Comparison of ENCODE assay signal across 12 cellular contexts in genomic region chr10:71920540-71921318, GRCh38. TPM values are rescaled to one million over a fixed set of nuclear protein-coding genes. Genes with fewer than 3 reads are reported as not detected.
DNase-seq lines count a peak whose midpoint lies in the region; ATAC-seq and TF ChIP-seq lines count a peak whose summit lies in the region.
"Had no signal": no experiment of that assay in that cellular context is flagged by ENCODE, and none has a peak within 500 bp of the region (broad histone marks: within the 10 kb centered on the region; RNA-seq: fewer than 3 reads in every experiment).

No MANE protein-coding gene starts in this region.

- in situ Hi-C loops in Panc1 (cut with HindIII; ENCODE audit: low pct_unique_long_range_greater_than_20kb, low sequenced_read_pairs) = no loop called here

- TF ChIP-seq CTCF in Panc1 (IDR thresholded peaks at IDR 0.05) (no peak), omental fat pad (IDR thresholded peaks at IDR 0.05) (no peak)

- no peak overlapping the region for H3K4me3 ChIP-seq in Panc1 (ENCODE audit: low read depth in 2 of 2, low read length in 2 of 2)
- H3K4me3 ChIP-seq: ascending aorta had no signal

- TF ChIP-seq POLR2A in erythroblast (IDR thresholded peaks at IDR 0.05; ENCODE audit: low read length) = no peak

- ATAC-seq in Panc1 (peak; percentile 61), omental fat pad (ENCODE audit: low FRiP score) (peak; percentile 63), HG02571 (IDR thresholded peaks at IDR 0.05; ENCODE audit: unreplicated experiment) (no peak)
- ATAC-seq: natural killer cell had no signal

- DNase-seq in Daoy (ENCODE audit: low read depth) (peak; percentile 19), Panc1 (ENCODE audit: low read depth, low spot score) (no peak), erythroblast (lab: John Stamatoyannopoulos, UW) (peak; percentile 13 to 21), omental fat pad (ENCODE audit: low spot score) (no peak), NCI-H446 (lab: John Stamatoyannopoulos, UW) (no peak), SHP77 (lab: John Stamatoyannopoulos, UW) (no peak), NCI-H510A (lab: John Stamatoyannopoulos, UW) (no peak)
- DNase-seq: CD4-positive, CD25-positive, alpha-beta regulatory T cell; natural killer cell; NCI-H1694 treated with DMSO at 0.1 percent for 48 hours had no signal

- H3K9me3 ChIP-seq in Panc1 (ENCODE audit: control insufficient read depth, insufficient read depth, low read depth, low read length) = no peaks in the 10 kb centered on the region
- H3K9me3 ChIP-seq: ascending aorta had no signal

- intact Hi-C loops in Panc1 (cut with micrococcal nuclease; ENCODE audit: unreplicated experiment) = no loop called here

- H3K36me3 ChIP-seq in Panc1 (ENCODE audit: control insufficient read depth, insufficient read depth, low read length) = no peaks in the 10 kb centered on the region
- H3K36me3 ChIP-seq: ascending aorta had no signal

- CTCF ChIA-PET in Panc1 (lab: Charles Lee) = interaction anchor here (1.2 kb wide), 1 partner anchor 128 kb away, joined by 8 read pairs; no protein-coding TSS in a partner anchor

- BruUV-seq in Panc1 (replicated peaks; lab: Mats Ljungman, UMichigan) = no TSS peak

- peaks cover 28% of the 10 kb centered on the region for H3K4me1 ChIP-seq in Panc1 (ENCODE audit: control insufficient read depth, insufficient read depth, low read length)
- H3K4me1 ChIP-seq: ascending aorta had no signal

- H3K27ac ChIP-seq in Panc1 (ENCODE audit: low read length) = peak overlapping the region; percentile 80
- H3K27ac ChIP-seq: ascending aorta had no signal

- H3K27me3 ChIP-seq in Panc1 (ENCODE audit: control insufficient read depth, insufficient read depth, low read length) = no peaks in the 10 kb centered on the region
- H3K27me3 ChIP-seq: ascending aorta had no signal

- POLR2A ChIA-PET in Panc1 (lab: Charles Lee) = no interaction called here

RNA-seq across cellular contexts. Expression of gene CHST3, which starts 43.5 kb away (rescaled TPM):
- 6.8 and 7.5 TPM in 2 replicates for total RNA-seq in Daoy (2014; rRNA removed; shearing (Covaris generic))
- total RNA-seq in Panc1 (2021; ENCODE audit: unreplicated experiment) = 44.6 TPM
- polyA plus RNA-seq in Panc1 (2012; ENCODE audit: insufficient read length) = 27.9 TPM
- total RNA-seq in omental fat pad = 10 to 100 TPM; 27.9 to 54.2 (median 34.2) TPM
- total RNA-seq: CD4-positive, CD25-positive, alpha-beta regulatory T cell; natural killer cell had no signal
- polyA plus RNA-seq: CD4-positive, CD25-positive, alpha-beta regulatory T cell had no signal

Comparison
In these comparisons a context has a peak if more than half of its experiments do, and no peak if none do; other contexts are left out.
1. DNase-seq: peak in Daoy (single experiment) and erythroblast (2 of 2); none in Panc1 (single experiment), omental fat pad (single experiment), NCI-H446 (0 of 2), SHP77 (0 of 2) and NCI-H510A (single experiment).